Comparison of ENCODE assay signal across 1 cellular context in the genomic region with DNA sequence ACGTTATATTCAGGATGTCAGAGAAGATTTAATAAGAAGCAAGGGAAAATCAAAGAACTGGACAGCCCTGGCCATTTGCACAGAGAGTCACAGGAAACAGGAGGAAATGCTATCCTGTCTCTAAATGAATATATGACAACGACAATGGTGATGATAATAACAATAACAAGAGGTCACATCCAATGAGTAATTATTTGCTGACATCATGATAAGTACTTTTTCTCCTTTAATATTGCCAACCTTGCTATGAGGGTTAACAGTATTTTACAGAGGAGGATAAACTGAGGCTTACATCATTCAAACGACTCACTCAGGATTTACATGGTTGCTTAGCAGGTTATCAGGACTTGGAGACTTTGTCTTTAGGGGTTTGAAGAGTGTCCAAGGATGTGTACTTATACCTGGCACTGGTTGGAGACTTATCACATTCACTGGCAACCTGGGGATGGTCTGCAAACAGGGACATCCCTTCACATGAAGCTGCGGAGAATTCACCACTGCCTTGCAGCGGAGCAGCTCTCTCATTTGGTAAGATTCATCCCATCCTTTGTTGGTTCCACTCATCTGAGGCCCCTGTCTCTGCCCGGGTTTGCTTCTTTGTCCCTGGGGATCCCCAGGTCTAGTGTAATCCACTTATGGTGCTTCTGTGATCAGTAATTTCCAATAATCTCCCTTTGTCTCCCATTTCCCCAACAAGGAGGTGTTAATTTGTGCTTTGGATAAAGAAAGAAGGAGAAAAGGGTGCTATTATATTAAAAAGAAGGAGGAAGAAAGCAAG.
A peak's percentile ranks its signal among the peaks of the same experiment; 100 is the strongest.
TF ChIP-seq lines count a peak whose summit lies in the region.

No MANE protein-coding gene starts in this region.

TF ChIP-seq in HepG2, 621 proteins besides CTCF, POLR2A, EP300 and RAD21 (continued from another document):
- TF ChIP-seq, protein P1, sequence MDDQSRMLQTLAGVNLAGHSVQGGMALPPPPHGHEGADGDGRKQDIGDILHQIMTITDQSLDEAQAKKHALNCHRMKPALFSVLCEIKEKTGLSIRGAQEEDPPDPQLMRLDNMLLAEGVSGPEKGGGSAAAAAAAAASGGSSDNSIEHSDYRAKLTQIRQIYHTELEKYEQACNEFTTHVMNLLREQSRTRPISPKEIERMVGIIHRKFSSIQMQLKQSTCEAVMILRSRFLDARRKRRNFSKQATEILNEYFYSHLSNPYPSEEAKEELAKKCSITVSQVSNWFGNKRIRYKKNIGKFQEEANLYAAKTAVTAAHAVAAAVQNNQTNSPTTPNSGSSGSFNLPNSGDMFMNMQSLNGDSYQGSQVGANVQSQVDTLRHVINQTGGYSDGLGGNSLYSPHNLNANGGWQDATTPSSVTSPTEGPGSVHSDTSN (CRISPR knock-in tag; IDR thresholded peaks at IDR 0.05; ENCODE audit: borderline replicate concordance), result no peak
- TF ChIP-seq MAFK (conservative IDR thresholded peaks at IDR 0.05 in 1 of 2, IDR thresholded peaks at IDR 0.05 in 1 of 2; ENCODE audit: low read length in 2 of 2) (peak; percentile 70 to 81), SMAD9 (CRISPR knock-in tag; IDR thresholded peaks at IDR 0.05) (no peak)
